In the genomic region with DNA sequence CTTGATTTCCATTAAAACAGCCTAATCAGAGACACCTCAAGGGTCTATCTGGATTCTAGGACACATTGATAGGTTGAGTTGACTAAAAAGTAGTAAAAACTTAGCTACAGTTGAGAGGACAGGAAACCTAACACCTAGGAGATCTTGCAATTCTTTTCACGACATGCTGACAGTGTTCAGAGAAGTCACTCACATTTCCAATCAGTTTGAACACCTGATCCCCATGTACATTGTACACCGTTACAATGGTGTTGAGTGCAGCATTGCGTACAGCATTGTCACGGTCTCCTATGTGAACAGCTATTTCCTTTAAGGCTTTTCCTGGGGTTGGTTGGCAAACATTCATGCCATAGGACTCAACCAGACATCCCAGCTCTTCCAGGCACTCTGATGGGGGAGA, we compare ENCODE assay signal across 19 cellular contexts. TPM values are rescaled to one million over a fixed set of nuclear protein-coding genes. Genes with fewer than 3 reads are reported as not detected.
A peak's percentile ranks its signal among the peaks of the same experiment; 100 is the strongest.
DNase-seq lines count a peak whose midpoint lies in the region; ATAC-seq and FAIRE-seq lines count a peak whose summit lies in the region.
"Had no signal": no experiment of that assay in that cellular context is flagged by ENCODE, and none has a peak within 500 bp of the region (broad histone marks: within the 10 kb centered on the region; RNA-seq: fewer than 3 reads in every experiment).

No MANE protein-coding gene starts in this region.

- no peaks in the 10 kb centered on the region for H3K27me3 ChIP-seq in trophoblast cell (ENCODE audit: insufficient read depth, low read length)

- no peak overlapping the region for H2AK5ac ChIP-seq in trophoblast cell (ENCODE audit: low read length)

- no CpG with 5 or more reads among the region's 4 CpGs for WGBS in trophoblast cell (ENCODE audit: extremely low coverage, insufficient coverage, insufficient read length)

- peaks cover 17 to 50% of the 10 kb centered on the region in 2 experiments for H3K36me3 ChIP-seq in trophoblast cell (ENCODE audit: control insufficient read depth in 1 of 2, insufficient read depth in 2 of 2, low read length in 2 of 2)

- no peak overlapping the region for H3K14ac ChIP-seq in trophoblast cell (ENCODE audit: low read length)

- H3K23ac ChIP-seq in trophoblast cell (ENCODE audit: low read length): no peak overlapping the region

- no peak overlapping the region for H4K91ac ChIP-seq in trophoblast cell (ENCODE audit: low read depth, low read length)

- H3K4me1 ChIP-seq in trophoblast cell (ENCODE audit: control insufficient read depth in 1 of 2, insufficient read depth in 2 of 2, low read length in 2 of 2): no peaks in the 10 kb centered on the region
- H3K4me1 ChIP-seq: A549, Caco-2 had no signal

- no peak overlapping the region for H4K12ac ChIP-seq in trophoblast cell (ENCODE audit: low read depth, low read length)

- no peak overlapping the region for H4K8ac ChIP-seq in trophoblast cell (ENCODE audit: low read depth, low read length)

- no peaks in the 10 kb centered on the region for H3K9me3 ChIP-seq in trophoblast cell (ENCODE audit: insufficient read depth, low read depth, low read length)
- H3K9me3 ChIP-seq: A549, Caco-2, HAP-1 had no signal

- peak overlapping the region; percentile 41 for H3K9ac ChIP-seq in trophoblast cell (ENCODE audit: low read length)

- no peak overlapping the region for H3K4ac ChIP-seq in trophoblast cell (ENCODE audit: low read depth, low read length)

- H3K4me3 ChIP-seq in trophoblast cell (ENCODE audit: low read depth, low read length): no peak overlapping the region
- H3K4me3 ChIP-seq: A549, HAP-1 had no signal

- no peak overlapping the region for H2BK5ac ChIP-seq in trophoblast cell (ENCODE audit: low read depth, low read length, poor library complexity)

- no peak overlapping the region for H2AFZ ChIP-seq in trophoblast cell (ENCODE audit: insufficient read depth, low read length, poor library complexity)

- no peak overlapping the region for H2BK12ac ChIP-seq in trophoblast cell (ENCODE audit: low read length)

- H3K27ac ChIP-seq in cingulate gyrus (ENCODE audit: low read depth, low read length) (peak overlapping the region; percentile 32), trophoblast cell (ENCODE audit: low read depth, low read length) (no peak overlapping the region)
- H3K27ac ChIP-seq: A549, C4-2B, HL-60 had no signal

- H2BK120ac ChIP-seq in trophoblast cell (ENCODE audit: insufficient read depth, low read length, poor library complexity): no peak overlapping the region

- H3K4me2 ChIP-seq in trophoblast cell (ENCODE audit: low read length): no peak overlapping the region
- H3K4me2 ChIP-seq: A549 had no signal

- FAIRE-seq in HTR-8/SVneo (lab: Jason Lieb, UNC): peak; percentile 52
- FAIRE-seq: A549, D721Med, G401.6, GM12891, GM19239, H1 had no signal

- H3K79me2 ChIP-seq in trophoblast cell (ENCODE audit: control insufficient read depth, insufficient read depth, low read length, poor library complexity): no peaks in the 10 kb centered on the region

- no peak overlapping the region for H3K18ac ChIP-seq in trophoblast cell (ENCODE audit: low read length)

- ATAC-seq in HG03521 (IDR thresholded peaks at IDR 0.05; ENCODE audit: unreplicated experiment): no peak
- ATAC-seq: A549 had no signal

- no peak for DNase-seq in HTR-8/SVneo (ENCODE audit: insufficient read length, low spot score)
- no peak for DNase-seq in trophoblast cell
- DNase-seq in activated effector memory CD4-positive, alpha-beta T cell treated with Interleukin-2 at 50 U/mL for 16 hours: no peak
- DNase-seq in SW480 (ENCODE audit: low spot score): no peak
- DNase-seq: AML-193; Caco-2; CD4-positive, alpha-beta T cell had no signal

- no peaks in the 10 kb centered on the region for H3K79me1 ChIP-seq in trophoblast cell (ENCODE audit: low read length)

RNA-seq across cellular contexts. Expression of a gene that starts 42.8 kb away (rescaled TPM):
- polyA plus RNA-seq in trophoblast cell (2013): 0.04 and 0.05 TPM in 2 replicates
- polyA plus RNA-seq: IgD-negative memory B cell had no signal
